In the genomic region with DNA sequence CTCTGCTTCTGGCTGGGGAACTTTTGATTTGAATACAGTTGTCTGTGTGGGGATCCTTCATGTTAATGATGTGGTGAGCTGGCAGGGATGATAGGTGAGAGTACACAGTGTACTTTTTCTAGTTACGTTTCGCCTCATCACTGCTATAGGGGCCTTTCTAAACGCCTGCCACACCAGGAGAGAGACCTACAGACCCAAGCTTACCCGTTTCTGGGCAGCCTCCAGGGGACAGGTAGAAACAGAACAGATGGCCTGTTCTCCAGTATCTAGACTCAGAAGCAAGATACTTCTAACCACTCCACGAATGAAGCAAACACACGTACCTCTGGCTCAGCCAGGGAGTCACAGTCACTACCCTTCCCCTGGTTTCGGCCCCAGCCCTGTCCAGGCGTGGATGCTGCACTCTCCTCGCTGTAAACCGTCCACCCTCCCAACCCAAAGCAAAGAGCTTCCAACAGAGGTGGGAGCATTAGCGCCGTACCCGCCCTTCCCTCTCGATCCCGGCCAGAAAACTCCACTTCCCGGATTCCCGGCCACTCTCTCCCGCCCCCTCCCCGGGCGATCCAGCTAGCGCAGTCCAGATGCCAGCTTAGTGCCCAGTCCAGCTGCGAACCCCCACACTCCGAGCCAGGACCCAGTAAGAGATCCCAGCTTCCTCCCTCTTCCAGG, we compare ENCODE assay signal across 8 cellular contexts. TPM values are rescaled to one million over a fixed set of nuclear protein-coding genes. Genes with fewer than 3 reads are reported as not detected.
DNase-seq lines count a peak whose midpoint lies in the region; ATAC-seq and TF ChIP-seq lines count a peak whose summit lies in the region.

No MANE protein-coding gene starts in this region.

- peak overlapping the region; percentile 95 for H3K4me3 ChIP-seq in BE2C (ENCODE audit: low read depth, low read length)
- H3K4me3 ChIP-seq in SJCRH30: peak overlapping the region; percentile 71
- peak overlapping the region; percentile 87 for H3K4me3 ChIP-seq in choroid plexus epithelial cell (ENCODE audit: low read depth, low read length)
- H3K4me3 ChIP-seq in right lobe of liver: peak overlapping the region; percentile 87 to 95 (median 88)

- intact Hi-C loops in right lobe of liver (cut with DNase I): no loop called here

- H3K36me3 ChIP-seq in BE2C: 0 out of 2 replicates have a peak, but pooled peaks cover 4% of the 10 kb centered on the region
- no peaks in the 10 kb centered on the region for H3K36me3 ChIP-seq in SJCRH30
- H3K36me3 ChIP-seq in right lobe of liver: no peaks in the 10 kb centered on the region

- no peak for TF ChIP-seq CTCF in BE2C (IDR thresholded peaks at IDR 0.05; ENCODE audit: low read depth, low read length)
- TF ChIP-seq CTCF in choroid plexus epithelial cell (conservative IDR thresholded peaks at IDR 0.05; ENCODE audit: low read depth, low read length): peak; percentile 4
- TF ChIP-seq CTCF in right lobe of liver (IDR thresholded peaks at IDR 0.05): no peak

- no peaks in the 10 kb centered on the region for H3K9me3 ChIP-seq in BE2C
- no peaks in the 10 kb centered on the region for H3K9me3 ChIP-seq in SJCRH30 (replicated peaks)
- H3K9me3 ChIP-seq in right lobe of liver: no peaks in the 10 kb centered on the region

- ATAC-seq in GM18868 (IDR thresholded peaks at IDR 0.05; ENCODE audit: unreplicated experiment) (peak; percentile 55), HG03039 (IDR thresholded peaks at IDR 0.05; ENCODE audit: unreplicated experiment) (peak; percentile 60), right lobe of liver (peak; percentile 5 to 36 (median 22))

- DNase-seq in BE2C (peak; percentile 37), SJCRH30 (peak; percentile 26 to 29), choroid plexus epithelial cell (ENCODE audit: low read depth) (no peak), right lobe of liver (peak; percentile 51 to 62 (median 57)), Kasumi-1 (lab: John Stamatoyannopoulos, UW) (no peak)
- DNase-seq in stimulated activated CD8-positive, alpha-beta memory T cell treated with anti-CD3 and anti-CD28 coated beads, Interleukin-4, amount 100 ng/mL, for 48 hours: peak; percentile 67

- H3K27ac ChIP-seq in SJCRH30 (peak overlapping the region; percentile 70), right lobe of liver (peak overlapping the region; percentile 83 to 97 (median 89))

- H3K4me1 ChIP-seq in BE2C (no peaks in the 10 kb centered on the region), SJCRH30 (no peaks in the 10 kb centered on the region), right lobe of liver (peaks cover 0 to 16% (median 7%) of the 10 kb centered on the region in 4 donors)

- TF ChIP-seq POLR2A in right lobe of liver (IDR thresholded peaks at IDR 0.05): peak; percentile 25

- 2% methylated on average over 12 of the region's 23 CpGs for WGBS in right lobe of liver (ENCODE audit: insufficient coverage, low coverage, low lambda C conversion rate, missing lambda C conversion rate)

- H3K27me3 ChIP-seq in BE2C (no peaks in the 10 kb centered on the region), SJCRH30 (no peaks in the 10 kb centered on the region), right lobe of liver (no peaks in the 10 kb centered on the region)

RNA-seq across cellular contexts. Expression of a gene that starts 1.2 kb away (rescaled TPM):
- polyA plus RNA-seq in BE2C (2012; ENCODE audit: insufficient read depth, insufficient read length, low read depth): 11.4 TPM
- total RNA-seq in SJCRH30 (2014; rRNA removed; shearing (Covaris generic)): 18.2 and 19.1 TPM in 2 replicates
- 10 to 100 TPM in 5 of 6 experiments, 1 to 10 TPM in 1; 9.2 to 20.4 (median 14.8) TPM for total RNA-seq in right lobe of liver

Comparison
In these comparisons a context has a peak if more than half of its experiments do, and no peak if none do; other contexts are left out.
1. DNase-seq: peak in BE2C (single experiment), SJCRH30 (2 of 2), right lobe of liver (3 of 3) and stimulated activated CD8-positive, alpha-beta memory T cell treated with anti-CD3 and anti-CD28 coated beads, Interleukin-4, amount 100 ng/mL, for 48 hours (single experiment); none in choroid plexus epithelial cell (single experiment) and Kasumi-1 (0 of 2).
2. Peak in every context shown above with its lines, with median percentiles within 50 percentile points of each other: H3K4me3 ChIP-seq and ATAC-seq.